ENCODE assay signal across 12 cellular contexts in the genomic region with DNA sequence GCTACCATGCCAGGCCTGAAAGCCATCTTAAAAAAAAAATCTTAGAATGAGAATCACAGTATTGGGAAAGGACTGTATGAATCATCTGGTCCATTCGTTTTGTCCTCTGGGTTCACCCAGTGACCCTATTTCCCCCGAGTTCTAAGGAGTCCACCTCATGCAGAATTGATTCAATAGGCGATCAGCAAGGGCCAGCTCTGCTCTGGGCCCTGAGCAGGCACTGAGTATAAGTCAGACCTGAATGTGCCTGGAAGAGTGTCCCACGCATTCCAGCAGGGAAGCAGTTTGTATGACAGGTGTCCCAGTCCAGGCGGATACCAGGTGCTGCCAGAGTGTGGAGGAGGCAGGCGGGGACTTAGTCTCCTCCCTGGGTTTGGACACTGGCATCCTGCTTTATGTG. TPM values are rescaled to one million over a fixed set of nuclear protein-coding genes. Genes with fewer than 3 reads are reported as not detected.
DNase-seq lines count a peak whose midpoint lies in the region; ATAC-seq and TF ChIP-seq lines count a peak whose summit lies in the region.
"Had no signal": no experiment of that assay in that cellular context is flagged by ENCODE, and none has a peak within 500 bp of the region (broad histone marks: within the 10 kb centered on the region; RNA-seq: fewer than 3 reads in every experiment).

No MANE protein-coding gene starts in this region.

- H3K36me3 ChIP-seq in Caco-2 (ENCODE audit: control insufficient read depth, insufficient read depth, low read length) (peaks cover 2% of the 10 kb centered on the region), adipocyte (ENCODE audit: control insufficient read depth, insufficient read depth, low read length, severe bottlenecking) (peaks cover 23% of the 10 kb centered on the region), sigmoid colon (no peaks in the 10 kb centered on the region)

- H3K9me3 ChIP-seq in Caco-2 = no peaks in the 10 kb centered on the region
- no peaks in the 10 kb centered on the region for H3K9me3 ChIP-seq in adipocyte (ENCODE audit: control insufficient read depth, low read length)
- no peaks in the 10 kb centered on the region for H3K9me3 ChIP-seq in sigmoid colon

- H3K27me3 Mint-ChIP-seq in Caco-2 (ENCODE audit: insufficient read depth, unreplicated experiment) (no peaks in the 10 kb centered on the region), glutamatergic neuron (ENCODE audit: unreplicated experiment) (peaks cover 9% of the 10 kb centered on the region)

- H3K27ac ChIP-seq in sigmoid colon = peak overlapping the region; percentile 79 to 86 (median 85)

- CTCF ChIA-PET in Caco-2 (lab: Charles Lee) = interaction anchor here (0.6 to 1.4 kb wide), 2 partner anchors 29 to 40 kb away, joined by 3 to 5 read pairs; no protein-coding TSS in a partner anchor

- DNase-seq in Caco-2 (peak in 1 of 2 experiments; percentile 49), adipocyte (ENCODE audit: low read depth) (peak; percentile 43), glutamatergic neuron (no peak), sigmoid colon (no peak), mesenteric fat pad (ENCODE audit: low spot score) (no peak), medulla oblongata (ENCODE audit: extremely low spot score) (no peak)
- DNase-seq: CD8-positive, alpha-beta memory T cell; effector CD8-positive, alpha-beta T cell; MV-4-11 had no signal

- H3K4me3 Mint-ChIP-seq in Caco-2 (ENCODE audit: unreplicated experiment) = peak overlapping the region; percentile 94
- peak overlapping the region; percentile 72 for H3K4me3 Mint-ChIP-seq in glutamatergic neuron (ENCODE audit: unreplicated experiment)

- 27 to 76% methylated on average over 6 of the region's 6 CpGs for WGBS in sigmoid colon, 2 donors

- peak overlapping the region; percentile 99 for H3K9ac ChIP-seq in adipocyte (ENCODE audit: low read length)

- ATAC-seq in HG02759 (IDR thresholded peaks at IDR 0.05; ENCODE audit: unreplicated experiment) (no peak), HG03135 (IDR thresholded peaks at IDR 0.05; ENCODE audit: unreplicated experiment) (no peak)

- H3K36me3 Mint-ChIP-seq in Caco-2 (ENCODE audit: insufficient read depth, unreplicated experiment) = peaks cover 71% of the 10 kb centered on the region
- H3K36me3 Mint-ChIP-seq in glutamatergic neuron (ENCODE audit: unreplicated experiment) = no peaks in the 10 kb centered on the region
- H3K36me3 Mint-ChIP-seq: CD8-positive, alpha-beta memory T cell had no signal

- TF ChIP-seq CTCF in Caco-2 (IDR thresholded peaks at IDR 0.05; ENCODE audit: insufficient read depth in 1 of 2, low read depth in 1 of 2, low read length in 1 of 2, severe bottlenecking in 1 of 2, unreplicated experiment in 1 of 2) (no peak), glutamatergic neuron (IDR thresholded peaks at IDR 0.05; ENCODE audit: partially characterized antibody, unreplicated experiment) (no peak), sigmoid colon (IDR thresholded peaks at IDR 0.05) (no peak)

- H3K27me3 ChIP-seq in Caco-2 (replicated peaks; ENCODE audit: control insufficient read depth, insufficient read depth, low read length) (no peaks in the 10 kb centered on the region), adipocyte (replicated peaks; ENCODE audit: control insufficient read depth, insufficient read depth, low read length) (no peaks in the 10 kb centered on the region), sigmoid colon (no peaks in the 10 kb centered on the region)

- H3K4me1 Mint-ChIP-seq in Caco-2 (ENCODE audit: low read depth, unreplicated experiment) (peaks cover 47% of the 10 kb centered on the region), glutamatergic neuron (ENCODE audit: low read depth, unreplicated experiment) (peaks cover 21% of the 10 kb centered on the region)

- H3K4me1 ChIP-seq in Caco-2 = peaks cover 49% of the 10 kb centered on the region
- peaks cover 82% of the 10 kb centered on the region for H3K4me1 ChIP-seq in adipocyte (ENCODE audit: control insufficient read depth, insufficient read depth, low read length)
- H3K4me1 ChIP-seq in sigmoid colon = peaks cover 0 to 30% (median 27%) of the 10 kb centered on the region in 4 donors

- POLR2A ChIA-PET in Caco-2 (lab: Charles Lee) = no interaction called here

- intact Hi-C loops in Caco-2 (cut with micrococcal nuclease; ENCODE audit: unreplicated experiment) = loop anchor here (2.0 kb wide), 1 partner anchor 29 kb away; no protein-coding TSS in a partner anchor
- intact Hi-C loops in sigmoid colon (cut with DNase I) = loop anchor here (2.0 kb wide), 1 partner anchor 19 kb away; no protein-coding TSS in a partner anchor

- H3K4me3 ChIP-seq in Caco-2 (ENCODE audit: low read depth, low read length) = no peak overlapping the region
- peak overlapping the region; percentile 59 for H3K4me3 ChIP-seq in adipocyte (ENCODE audit: low read length)
- H3K4me3 ChIP-seq in sigmoid colon = no peak overlapping the region

- no peak for TF ChIP-seq POLR2A in sigmoid colon (IDR thresholded peaks at IDR 0.05)

- H3K27ac Mint-ChIP-seq in Caco-2 (ENCODE audit: unreplicated experiment) (peak overlapping the region; percentile 96), glutamatergic neuron (ENCODE audit: unreplicated experiment) (no peak overlapping the region)
- H3K27ac Mint-ChIP-seq: stimulated activated naive CD8-positive, alpha-beta T cell treated with anti-CD3 and anti-CD28 coated beads, Interleukin-15, Interleukin-2, amounts not matched to agents 100 ng/mL and 50 ng/mL, for 24 hours had no signal

- no peak for TF ChIP-seq EP300 in sigmoid colon (IDR thresholded peaks at IDR 0.05)

- H3K9me3 Mint-ChIP-seq in Caco-2 (ENCODE audit: unreplicated experiment) (no peaks in the 10 kb centered on the region), glutamatergic neuron (ENCODE audit: unreplicated experiment) (peaks cover 13% of the 10 kb centered on the region)
- H3K9me3 Mint-ChIP-seq: CD8-positive, alpha-beta memory T cell; stimulated activated naive CD8-positive, alpha-beta T cell treated with anti-CD3 and anti-CD28 coated beads, Interleukin-15, Interleukin-2, amounts not matched to agents 100 ng/mL and 50 ng/mL, for 24 hours had no signal

- BruUV-seq in Caco-2 (replicated peaks; lab: Mats Ljungman, UMichigan) = no TSS peak

RNA-seq across cellular contexts. Expression of a gene that starts 0.9 kb away (rescaled TPM):
- total RNA-seq in Caco-2 (2022) (68.3 and 93.0 TPM in 2 replicates), glutamatergic neuron (ENCODE audit: unreplicated experiment) (14.9 TPM), sigmoid colon (100 to 1,000 TPM in 1 of 4 donors, 10 to 100 TPM in 1, 1 to 10 TPM in 2; 5.0 to 107 (median 11.7) TPM), mesenteric fat pad (87.0 TPM)
- 100 to 1,000 TPM in 1 of 3 donors, 10 to 100 TPM in 2; 35.5 to 138 (median 67.9) TPM for polyA plus RNA-seq in sigmoid colon

RNA-seq across cellular contexts. Expression of a gene that starts 19.9 kb away (rescaled TPM):
- total RNA-seq in Caco-2 (2022) = 99.6 and 107 TPM in 2 replicates
- total RNA-seq in glutamatergic neuron (ENCODE audit: unreplicated experiment) = 28.3 TPM
- total RNA-seq in sigmoid colon = 10 to 100 TPM in 3 of 4 donors, 1 to 10 TPM in 1; 10.0 to 15.0 (median 12.6) TPM
- polyA plus RNA-seq in sigmoid colon = 10 to 100 TPM in 2 of 3 donors, 1 to 10 TPM in 1; 9.9 to 42.6 (median 14.4) TPM
- total RNA-seq in mesenteric fat pad = 12.4 TPM
